Comparison of ENCODE assay signal across 2 cellular contexts in genomic region chr2:227629435-227629834, GRCh38.
TF ChIP-seq lines count a peak whose summit lies in the region.

No MANE protein-coding gene starts in this region.

TF ChIP-seq in IMR-90, 13 proteins besides CTCF, POLR2A, EP300 and RAD21:
- no peak for TF ChIP-seq ELK1 (IDR thresholded peaks at IDR 0.05; ENCODE audit: borderline replicate concordance, low read depth, low read length)

TF ChIP-seq in WTC11, 78 proteins besides CTCF, POLR2A, EP300 and RAD21:
- TF ChIP-seq EMX1 (CRISPR knock-in tag; IDR thresholded peaks at IDR 0.05) (no peak), ZNF121 (CRISPR knock-in tag; IDR thresholded peaks at IDR 0.05) (no peak), SMAD4 (CRISPR knock-in tag; IDR thresholded peaks at IDR 0.05) (no peak), ZNF423 (CRISPR knock-in tag; IDR thresholded peaks at IDR 0.05) (no peak), IRF1 (CRISPR knock-in tag; IDR thresholded peaks at IDR 0.05) (no peak), ZBTB43 (CRISPR knock-in tag; IDR thresholded peaks at IDR 0.05) (no peak), TP53 (CRISPR knock-in tag; IDR thresholded peaks at IDR 0.05) (no peak), NFYB (CRISPR knock-in tag; conservative IDR thresholded peaks at IDR 0.05; ENCODE audit: low read depth) (no peak), E2F5 (CRISPR knock-in tag; IDR thresholded peaks at IDR 0.05) (no peak), ZNF138 (CRISPR knock-in tag; conservative IDR thresholded peaks at IDR 0.05) (no peak), ZNF512 (CRISPR knock-in tag; IDR thresholded peaks at IDR 0.05; ENCODE audit: borderline replicate concordance) (no peak), CBFB (CRISPR knock-in tag; IDR thresholded peaks at IDR 0.05; ENCODE audit: low read depth) (no peak), TCF7 (CRISPR knock-in tag; IDR thresholded peaks at IDR 0.05; ENCODE audit: low read depth) (no peak), FOXP4 (CRISPR knock-in tag; IDR thresholded peaks at IDR 0.05) (no peak), ZNF396 (CRISPR knock-in tag; IDR thresholded peaks at IDR 0.05; ENCODE audit: borderline replicate concordance) (no peak), FOXK1 (CRISPR knock-in tag; IDR thresholded peaks at IDR 0.05) (no peak), JUN (CRISPR knock-in tag; IDR thresholded peaks at IDR 0.05) (no peak)
TF ChIP-seq in WTC11: peak in this region for 0.
